In genomic region chr15:47719730-47720129, GRCh38 we compare ENCODE assay signal across 15 cellular contexts. TPM values are rescaled to one million over a fixed set of nuclear protein-coding genes. Genes with fewer than 3 reads are reported as not detected.
DNase-seq lines count a peak whose midpoint lies in the region; ATAC-seq and TF ChIP-seq lines count a peak whose summit lies in the region.
"Had no signal": no experiment of that assay in that cellular context is flagged by ENCODE, and none has a peak within 500 bp of the region (broad histone marks: within the 10 kb centered on the region; RNA-seq: fewer than 3 reads in every experiment).

No MANE protein-coding gene starts in this region.

- intact Hi-C loops in heart right ventricle (cut with DNase I), result loop anchor here in 9 of 10 donors (5.0 to 10.0 kb wide), 10 partner anchors 75 to 525 kb away; no protein-coding TSS in a partner anchor
- intact Hi-C loops in Right ventricle myocardium inferior (cut with DNase I), result loop anchor here (5.0 to 10.0 kb wide), 4 partner anchors 38 to 525 kb away; no protein-coding TSS in a partner anchor
- intact Hi-C loops in aorta (cut with DNase I), result loop anchor here (5.0 to 10.0 kb wide), 4 partner anchors 245 to 568 kb away; no protein-coding TSS in a partner anchor

- no peaks in the 10 kb centered on the region for H3K36me3 Mint-ChIP-seq in neural crest cell (ENCODE audit: low read depth)
- H3K36me3 Mint-ChIP-seq: activated naive CD8-positive, alpha-beta T cell treated with anti-CD3 and anti-CD28 coated beads, Interleukin-2, amount 10 ng/mL, durations not matched to agents 7 days and 5 days had no signal

- H3K4me1 Mint-ChIP-seq in neural crest cell, result peaks cover 49% of the 10 kb centered on the region
- H3K4me1 Mint-ChIP-seq: activated naive CD8-positive, alpha-beta T cell treated with anti-CD3 and anti-CD28 coated beads, Interleukin-2, amount 10 ng/mL, durations not matched to agents 7 days and 5 days had no signal

- peak overlapping the region; percentile 95 for H3K4me3 Mint-ChIP-seq in neural crest cell
- H3K4me3 Mint-ChIP-seq: activated CD8-positive, alpha-beta memory T cell treated with anti-CD3 and anti-CD28 coated beads, Interleukin-2, amount 10 ng/mL, durations not matched to agents 7 days and 5 days; activated naive CD8-positive, alpha-beta T cell treated with anti-CD3 and anti-CD28 coated beads, Interleukin-2, amount 10 ng/mL, durations not matched to agents 7 days and 5 days; stimulated activated naive CD8-positive, alpha-beta T cell treated with anti-CD3 and anti-CD28 coated beads, Interleukin-15, Interleukin-2, amounts not matched to agents 100 ng/mL and 50 ng/mL, for 24 hours had no signal

- DNase-seq in heart right ventricle (no peak), Right ventricle myocardium inferior (ENCODE audit: missing footprints) (no peak), fibroblast of pulmonary artery (ENCODE audit: low read depth) (no peak), neural crest cell (ENCODE audit: low read depth, low spot score) (no peak), aorta (no peak), SIG-M5 treated with dmso at 0.1 percent for 504 hours (lab: John Stamatoyannopoulos, UW; ENCODE audit: unreplicated experiment) (no peak), germinal center (ENCODE audit: low spot score) (no peak)
- DNase-seq in activated naive CD4-positive, alpha-beta T cell treated with anti-CD3 and anti-CD28 coated beads, Interleukin-2, amount 50 U/mL, for 16 hours, result no peak
- DNase-seq: activated CD8-positive, alpha-beta memory T cell treated with anti-CD3 and anti-CD28 coated beads, Interleukin-2, amount 10 ng/mL, durations not matched to agents 7 days and 5 days; activated naive CD8-positive, alpha-beta T cell treated with anti-CD3 and anti-CD28 coated beads, Interleukin-2, amount 10 ng/mL, durations not matched to agents 7 days and 5 days; effector memory CD4-positive, alpha-beta T cell; Karpas-422; NCI-H2227 treated with DMSO at 0.1 percent for 48 hours; stimulated activated CD4-positive, alpha-beta T cell treated with anti-CD3 and anti-CD28 coated beads, Interleukin-2, amount 100 ng/mL, for 48 hours had no signal

- H3K4me3 ChIP-seq in heart right ventricle (peak overlapping the region in 9 of 10 donors; percentile 70 to 98 (median 89)), fibroblast of pulmonary artery (replicated peaks; ENCODE audit: low read depth, low read length) (peak overlapping the region; percentile 71), aorta (ENCODE audit: low read length in 2 of 2) (peak overlapping the region; percentile 84 to 99)

- no peak overlapping the region for H3K27ac Mint-ChIP-seq in neural crest cell (ENCODE audit: unreplicated experiment)
- H3K27ac Mint-ChIP-seq: activated CD8-positive, alpha-beta memory T cell treated with anti-CD3 and anti-CD28 coated beads, Interleukin-2, amount 10 ng/mL, durations not matched to agents 7 days and 5 days; activated naive CD8-positive, alpha-beta T cell treated with anti-CD3 and anti-CD28 coated beads, Interleukin-2, amount 10 ng/mL, durations not matched to agents 7 days and 5 days; stimulated activated naive CD8-positive, alpha-beta T cell treated with anti-CD3 and anti-CD28 coated beads, Interleukin-15, Interleukin-2, amounts not matched to agents 100 ng/mL and 50 ng/mL, for 24 hours had no signal

- H3K27me3 ChIP-seq in heart right ventricle, result peaks cover 0 to 56% (median 0%) of the 10 kb centered on the region in 7 donors
- H3K27me3 ChIP-seq in aorta (ENCODE audit: control insufficient read depth in 1 of 2, insufficient read depth in 2 of 2, low read length in 1 of 2), result no peaks in the 10 kb centered on the region

- H3K27ac ChIP-seq in heart right ventricle (peak overlapping the region in 9 of 10 donors; percentile 18 to 94 (median 88)), aorta (ENCODE audit: low read depth in 1 of 2, low read length in 2 of 2) (no peak overlapping the region)

- no peaks in the 10 kb centered on the region for H3K36me3 ChIP-seq in heart right ventricle
- H3K36me3 ChIP-seq in aorta (ENCODE audit: control insufficient read depth in 1 of 2, insufficient read depth in 2 of 2, low read length in 1 of 2), result no peaks in the 10 kb centered on the region

- no peaks in the 10 kb centered on the region for H3K9me3 Mint-ChIP-seq in neural crest cell
- H3K9me3 Mint-ChIP-seq: activated naive CD8-positive, alpha-beta T cell treated with anti-CD3 and anti-CD28 coated beads, Interleukin-2, amount 10 ng/mL, durations not matched to agents 7 days and 5 days; stimulated activated naive CD8-positive, alpha-beta T cell treated with anti-CD3 and anti-CD28 coated beads, Interleukin-15, Interleukin-2, amounts not matched to agents 100 ng/mL and 50 ng/mL, for 24 hours had no signal

- peaks cover 31% of the 10 kb centered on the region for H3K27me3 Mint-ChIP-seq in neural crest cell (ENCODE audit: low read depth)

- ATAC-seq in heart right ventricle, result no peak
- no peak for ATAC-seq in Right ventricle myocardium inferior
- ATAC-seq in aorta (ENCODE audit: low FRiP score), result no peak
- ATAC-seq: activated CD8-positive, alpha-beta memory T cell treated with anti-CD3 and anti-CD28 coated beads, Interleukin-2, amount 10 ng/mL, durations not matched to agents 7 days and 5 days had no signal

- H3K4me1 ChIP-seq in heart right ventricle (peaks cover 0 to 72% (median 34%) of the 10 kb centered on the region in 9 donors), aorta (ENCODE audit: control insufficient read depth in 1 of 2, insufficient read depth in 2 of 2, low read length in 2 of 2) (peaks cover 7 to 12% of the 10 kb centered on the region in 2 donors)

- TF ChIP-seq CTCF in heart right ventricle (IDR thresholded peaks at IDR 0.05), result no peak
- no peak for TF ChIP-seq CTCF in fibroblast of pulmonary artery (IDR thresholded peaks at IDR 0.05; ENCODE audit: low read length, missing control alignments)
- no peak for TF ChIP-seq CTCF in neural crest cell (conservative IDR thresholded peaks at IDR 0.05)

- no peaks in the 10 kb centered on the region for H3K9me3 ChIP-seq in heart right ventricle
- no peaks in the 10 kb centered on the region for H3K9me3 ChIP-seq in aorta (ENCODE audit: control insufficient read depth, low read length)

RNA-seq across cellular contexts. Expression of gene SEMA6D, which starts 2.4 kb away (rescaled TPM):
- total RNA-seq in heart right ventricle (10 to 100 TPM in 7 of 10 donors, 1 to 10 TPM in 3; 4.6 to 20.1 (median 12.9) TPM), Right ventricle myocardium inferior (17.7 TPM), neural crest cell (11.1 and 11.8 TPM in 2 replicates), aorta (10 to 100 TPM in 1 of 2 donors, 1 to 10 TPM in 1; 9.0 to 22.7 TPM)
- polyA plus RNA-seq in heart right ventricle (1 to 10 TPM; 1.4 to 7.3 TPM), aorta (1 to 10 TPM; 2.4 to 6.8 TPM)
- total RNA-seq: activated CD8-positive, alpha-beta memory T cell treated with anti-CD3 and anti-CD28 coated beads, Interleukin-2, amount 10 ng/mL, durations not matched to agents 7 days and 5 days; activated naive CD8-positive, alpha-beta T cell treated with anti-CD3 and anti-CD28 coated beads, Interleukin-2, amount 10 ng/mL, durations not matched to agents 7 days and 5 days had no signal

Comparison
In these comparisons a context has a peak if more than half of its experiments do, and no peak if none do; other contexts are left out.
1. H3K27ac ChIP-seq: peak in heart right ventricle (9 of 10); none in aorta (0 of 2).
2. Peak in every context shown above with its lines, with median percentiles within 50 percentile points of each other: H3K4me3 ChIP-seq.